13 cellular contexts compared by ENCODE assay signal in the genomic region with DNA sequence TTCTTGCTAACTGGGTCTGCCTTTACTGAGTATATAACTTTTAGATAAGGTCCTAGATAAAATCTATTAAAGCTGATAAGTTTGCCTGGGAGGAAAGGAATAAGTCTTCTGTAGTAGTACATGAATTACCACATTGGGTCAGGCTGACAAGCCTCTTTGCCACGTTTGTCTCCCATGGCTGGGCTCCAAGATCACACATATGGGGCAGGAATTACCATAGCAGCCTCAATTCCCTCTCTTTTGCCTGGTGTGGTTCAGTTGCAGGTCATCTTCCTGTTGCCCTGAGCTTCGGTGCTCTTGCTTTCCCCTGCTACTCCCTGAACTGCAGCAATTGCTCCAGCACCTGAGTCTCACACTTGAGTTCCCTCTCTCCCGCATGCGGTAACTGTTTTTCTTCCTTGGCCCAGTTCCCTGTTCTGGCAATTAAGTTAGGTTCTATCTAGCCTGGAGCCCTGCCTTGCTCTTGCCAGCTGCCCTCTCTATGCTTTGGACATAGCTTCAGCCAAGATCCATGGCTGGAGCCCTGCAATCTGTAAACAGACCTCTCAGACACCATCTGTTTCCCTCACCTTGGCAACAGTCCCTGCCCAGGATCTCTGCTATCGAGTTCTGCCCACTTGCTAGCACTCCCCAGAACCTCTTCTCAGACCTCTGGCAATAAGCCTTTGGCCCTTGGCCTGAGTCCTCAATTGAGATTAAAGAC. TPM values are rescaled to one million over a fixed set of nuclear protein-coding genes. Genes with fewer than 3 reads are reported as not detected.
DNase-seq lines count a peak whose midpoint lies in the region; ATAC-seq and TF ChIP-seq lines count a peak whose summit lies in the region.
"Had no signal": no experiment of that assay in that cellular context is flagged by ENCODE, and none has a peak within 500 bp of the region (broad histone marks: within the 10 kb centered on the region; RNA-seq: fewer than 3 reads in every experiment).

No MANE protein-coding gene starts in this region.

- H3K4me1 ChIP-seq in left lung, result peaks cover 0 to 9% of the 10 kb centered on the region in 2 donors

- H3K27ac Mint-ChIP-seq in activated T-helper 1 cell treated with anti-CD3 and anti-CD28 coated beads, Interleukin-12 subunit alpha, Interleukin-12 subunit beta, Interleukin-2, Interleukin-4 antibody, amounts not matched to agents 30 ng/mL and 10 ng/mL and 1 ng/mL, durations not matched to agents 14 hours and 24 hours and 36 hours, result no peak overlapping the region
- H3K27ac Mint-ChIP-seq: activated naive CD4-positive, alpha-beta T cell treated with anti-CD3 and anti-CD28 coated beads, Interleukin-2, amount 50 U/mL, for 72 hours had no signal

- no peaks in the 10 kb centered on the region for H3K36me3 ChIP-seq in left lung

- in situ Hi-C loops in astrocyte of the spinal cord (cut with HindIII; ENCODE audit: low sequenced_read_pairs), result no loop called here

- H3K27ac ChIP-seq in left lung, result no peak overlapping the region

- no peaks in the 10 kb centered on the region for H3K36me3 Mint-ChIP-seq in activated T-helper 1 cell treated with anti-CD3 and anti-CD28 coated beads, Interleukin-12 subunit alpha, Interleukin-12 subunit beta, Interleukin-2, Interleukin-4 antibody, amounts not matched to agents 30 ng/mL and 10 ng/mL and 1 ng/mL, durations not matched to agents 14 hours and 24 hours and 36 hours (ENCODE audit: low read depth)
- H3K36me3 Mint-ChIP-seq: activated naive CD4-positive, alpha-beta T cell treated with anti-CD3 and anti-CD28 coated beads, Interleukin-2, amount 50 U/mL, for 72 hours had no signal

- ATAC-seq in left lung (peak; percentile 94), HG02970 (IDR thresholded peaks at IDR 0.05; ENCODE audit: low FRiP score, unreplicated experiment) (no peak), GM19023 (IDR thresholded peaks at IDR 0.05; ENCODE audit: unreplicated experiment) (no peak), GM19455 (IDR thresholded peaks at IDR 0.05; ENCODE audit: unreplicated experiment) (no peak)
- ATAC-seq: activated naive CD4-positive, alpha-beta T cell treated with anti-CD3 and anti-CD28 coated beads, Interleukin-2, amount 50 U/mL, for 72 hours had no signal

- H3K9me3 Mint-ChIP-seq in activated T-helper 1 cell treated with anti-CD3 and anti-CD28 coated beads, Interleukin-12 subunit alpha, Interleukin-12 subunit beta, Interleukin-2, Interleukin-4 antibody, amounts not matched to agents 30 ng/mL and 10 ng/mL and 1 ng/mL, durations not matched to agents 14 hours and 24 hours and 36 hours, result no peaks in the 10 kb centered on the region
- H3K9me3 Mint-ChIP-seq: activated naive CD4-positive, alpha-beta T cell treated with anti-CD3 and anti-CD28 coated beads, Interleukin-2, amount 50 U/mL, for 72 hours had no signal

- no peak overlapping the region for H3K4me3 Mint-ChIP-seq in activated T-helper 1 cell treated with anti-CD3 and anti-CD28 coated beads, Interleukin-12 subunit alpha, Interleukin-12 subunit beta, Interleukin-2, Interleukin-4 antibody, amounts not matched to agents 30 ng/mL and 10 ng/mL and 1 ng/mL, durations not matched to agents 14 hours and 24 hours and 36 hours

- peaks cover 8% of the 10 kb centered on the region for H3K4me1 Mint-ChIP-seq in activated T-helper 1 cell treated with anti-CD3 and anti-CD28 coated beads, Interleukin-12 subunit alpha, Interleukin-12 subunit beta, Interleukin-2, Interleukin-4 antibody, amounts not matched to agents 30 ng/mL and 10 ng/mL and 1 ng/mL, durations not matched to agents 14 hours and 24 hours and 36 hours (ENCODE audit: low read depth)

- TF ChIP-seq CTCF in AG10803 (conservative IDR thresholded peaks at IDR 0.05; ENCODE audit: low read length) (no peak), astrocyte of the spinal cord (IDR thresholded peaks at IDR 0.05; ENCODE audit: low read depth, low read length) (no peak), left lung (IDR thresholded peaks at IDR 0.05) (no peak)

- H3K9me3 ChIP-seq in left lung, result no peaks in the 10 kb centered on the region

- H3K27me3 ChIP-seq in left lung, result peaks cover 4% of the 10 kb centered on the region in 2 donors

- intact Hi-C loops in left lung (cut with DNase I), result no loop called here
- intact Hi-C loops in activated T-helper 1 cell treated with anti-CD3 and anti-CD28 coated beads, Interleukin-12 subunit alpha, Interleukin-12 subunit beta, Interleukin-2, Interleukin-4 antibody, amounts not matched to agents 30 ng/mL and 10 ng/mL and 1 ng/mL, durations not matched to agents 14 hours and 24 hours and 36 hours (cut with micrococcal nuclease), result no loop called here

- DNase-seq in AG10803 (ENCODE audit: low read depth) (peak; percentile 68), NCI-H2081 (lab: John Stamatoyannopoulos, UW) (peak; percentile 66 to 88), astrocyte of the spinal cord (ENCODE audit: low read depth, low spot score) (peak; percentile 24), left lung (peak in 1 of 2 donors; percentile 87)
- no peak for DNase-seq in activated T-helper 1 cell treated with anti-CD3 and anti-CD28 coated beads, Interleukin-12 subunit alpha, Interleukin-12 subunit beta, Interleukin-2, Interleukin-4 antibody, amounts not matched to agents 30 ng/mL and 10 ng/mL and 1 ng/mL, durations not matched to agents 14 hours and 24 hours and 36 hours (ENCODE audit: low spot score)
- DNase-seq: KG1, posterior cingulate gyrus had no signal

- H3K27me3 Mint-ChIP-seq in activated T-helper 1 cell treated with anti-CD3 and anti-CD28 coated beads, Interleukin-12 subunit alpha, Interleukin-12 subunit beta, Interleukin-2, Interleukin-4 antibody, amounts not matched to agents 30 ng/mL and 10 ng/mL and 1 ng/mL, durations not matched to agents 14 hours and 24 hours and 36 hours (ENCODE audit: insufficient read depth), result peaks cover 56% of the 10 kb centered on the region

- no peak overlapping the region for H3K4me3 ChIP-seq in AG10803 (ENCODE audit: low read length)
- H3K4me3 ChIP-seq in astrocyte of the spinal cord (ENCODE audit: low read depth, low read length), result no peak overlapping the region
- H3K4me3 ChIP-seq in left lung, result no peak overlapping the region

RNA-seq across cellular contexts. Expression of a gene that starts 5.8 kb away (rescaled TPM):
- 10 to 100 TPM in 1 of 2 donors, 1 to 10 TPM in 1; 7.5 to 19.2 TPM for total RNA-seq in left lung
- 0.13 TPM in 1 of 2 replicates, not detected in the other for total RNA-seq in activated T-helper 1 cell treated with anti-CD3 and anti-CD28 coated beads, Interleukin-12 subunit alpha, Interleukin-12 subunit beta, Interleukin-2, Interleukin-4 antibody, amounts not matched to agents 30 ng/mL and 10 ng/mL and 1 ng/mL, durations not matched to agents 14 hours and 24 hours and 36 hours
- total RNA-seq: A673; T-helper 2 cell treated with Interferon-gamma antibody and Interleukin-4, amounts not matched to agents 100 ng/mL and 5 ng/mL, for 36 hours had no signal

RNA-seq across cellular contexts. Expression of a gene that starts 8.5 kb away (rescaled TPM):
- 10 to 100 TPM; 16.7 to 18.1 TPM for total RNA-seq in left lung
- total RNA-seq in activated T-helper 1 cell treated with anti-CD3 and anti-CD28 coated beads, Interleukin-12 subunit alpha, Interleukin-12 subunit beta, Interleukin-2, Interleukin-4 antibody, amounts not matched to agents 30 ng/mL and 10 ng/mL and 1 ng/mL, durations not matched to agents 14 hours and 24 hours and 36 hours, result 8.5 and 8.9 TPM in 2 replicates
